Comparison of ENCODE assay signal across 22 cellular contexts in the genomic region with DNA sequence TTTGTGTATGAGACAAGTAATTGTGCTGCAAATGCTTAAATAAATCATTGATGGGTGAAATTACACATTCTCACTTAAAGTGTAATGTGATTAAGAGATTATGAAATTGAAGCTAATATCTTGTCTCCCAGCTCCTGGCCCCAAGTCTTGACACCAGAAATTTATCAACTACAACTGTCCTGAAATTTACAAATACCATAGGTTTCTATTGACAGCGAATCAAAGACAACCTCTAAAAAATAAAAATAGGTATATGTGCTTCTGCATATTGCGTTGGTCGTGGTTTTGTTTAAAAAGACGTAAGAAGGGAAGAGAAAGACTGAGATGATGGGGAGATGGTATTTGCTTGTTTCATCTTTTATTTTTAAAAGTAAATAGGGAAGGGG. TPM values are rescaled to one million over a fixed set of nuclear protein-coding genes. Genes with fewer than 3 reads are reported as not detected.
DNase-seq lines count a peak whose midpoint lies in the region; ATAC-seq, FAIRE-seq and TF ChIP-seq lines count a peak whose summit lies in the region.
"Had no signal": no experiment of that assay in that cellular context is flagged by ENCODE, and none has a peak within 500 bp of the region (broad histone marks: within the 10 kb centered on the region; RNA-seq: fewer than 3 reads in every experiment).

No MANE protein-coding gene starts in this region.

- FAIRE-seq in bronchial epithelial cell (lab: Jason Lieb, UNC): no peak
- FAIRE-seq: islet of Langerhans had no signal

- H3K36me3 Mint-ChIP-seq in Caco-2 (ENCODE audit: insufficient read depth, unreplicated experiment) (no peaks in the 10 kb centered on the region), mesothelial cell of epicardium (no peaks in the 10 kb centered on the region)

- H3K9me3 Mint-ChIP-seq in Caco-2 (ENCODE audit: unreplicated experiment) (no peaks in the 10 kb centered on the region), mesothelial cell of epicardium (no peaks in the 10 kb centered on the region)

- intact Hi-C loops in Caco-2 (cut with micrococcal nuclease; ENCODE audit: unreplicated experiment): no loop called here
- intact Hi-C loops in cardiac septum (cut with DNase I): no loop called here

- H3K4me1 Mint-ChIP-seq in Caco-2 (ENCODE audit: low read depth, unreplicated experiment) (peaks cover 7% of the 10 kb centered on the region), mesothelial cell of epicardium (peaks cover 40% of the 10 kb centered on the region)

- H3K27ac Mint-ChIP-seq in Caco-2 (ENCODE audit: unreplicated experiment): no peak overlapping the region
- no peak overlapping the region for H3K27ac Mint-ChIP-seq in mesothelial cell of epicardium

- POLR2A ChIA-PET in Caco-2 (lab: Charles Lee): no interaction called here

- H3K27me3 Mint-ChIP-seq in Caco-2 (ENCODE audit: insufficient read depth, unreplicated experiment): no peaks in the 10 kb centered on the region
- H3K27me3 Mint-ChIP-seq in mesothelial cell of epicardium (ENCODE audit: low read depth): peaks cover 83% of the 10 kb centered on the region

- no TSS peak for BruUV-seq in Caco-2 (replicated peaks; lab: Mats Ljungman, UMichigan)

- no peak for DNase-seq in Caco-2
- DNase-seq in bronchial epithelial cell (ENCODE audit: low read depth): no peak
- no peak for DNase-seq in mesothelial cell of epicardium (ENCODE audit: low spot score in 2 of 2, unreplicated experiment in 2 of 2)
- DNase-seq in cardiac septum (ENCODE audit: low spot score): no peak
- DNase-seq in amniotic stem cell (lab: John Stamatoyannopoulos, UW): no peak
- DNase-seq: activated CD4-positive, alpha-beta T cell treated with anti-CD3 and anti-CD28 coated beads, Interleukin-2, amount 50 U/mL, for 1 hour; activated effector memory CD4-positive, alpha-beta T cell treated with Interleukin-2 at 50 U/mL for 16 hours; dermis blood vessel endothelial cell; GF-D8; heart left ventricle; MG63; NCI-H187 treated with DMSO at 0.1 percent for 48 hours; NCI-H510A; SJCRH30; stimulated activated CD4-positive, alpha-beta T cell treated with anti-CD3 and anti-CD28 coated beads, Interleukin-2, amount 100 ng/mL, for 48 hours; testis had no signal

- H3K4me1 ChIP-seq in Caco-2 (peaks cover 11% of the 10 kb centered on the region; the same call in 1 of the 2 replicates), HUES48 (ENCODE audit: control insufficient read depth, insufficient read depth, low read length) (peaks cover 68% of the 10 kb centered on the region)
- H3K4me1 ChIP-seq: SJCRH30, testis had no signal

- CTCF ChIA-PET in Caco-2 (lab: Charles Lee): no interaction called here

- TF ChIP-seq CTCF in Caco-2 (IDR thresholded peaks at IDR 0.05; ENCODE audit: insufficient read depth in 1 of 2, low read depth in 1 of 2, low read length in 1 of 2, severe bottlenecking in 1 of 2, unreplicated experiment in 1 of 2) (no peak), bronchial epithelial cell (IDR thresholded peaks at IDR 0.05; ENCODE audit: insufficient read depth, low read length, severe bottlenecking) (no peak), mesothelial cell of epicardium (IDR thresholded peaks at IDR 0.05; ENCODE audit: unreplicated experiment) (no peak)

- no peaks in the 10 kb centered on the region for H3K9me3 ChIP-seq in Caco-2
- H3K9me3 ChIP-seq in HUES48 (ENCODE audit: control insufficient read depth, insufficient read depth, low read length): no peaks in the 10 kb centered on the region; the same call in 1 of the 2 replicates
- H3K9me3 ChIP-seq: esophagus muscularis mucosa, HAP-1, heart left ventricle, MG63, SJCRH30, testis had no signal

- H3K36me3 ChIP-seq in Caco-2 (ENCODE audit: control insufficient read depth, insufficient read depth, low read length): no peaks in the 10 kb centered on the region
- H3K36me3 ChIP-seq in HUES48 (ENCODE audit: control insufficient read depth, insufficient read depth, low read length): no peaks in the 10 kb centered on the region
- H3K36me3 ChIP-seq in bronchial epithelial cell (ENCODE audit: control insufficient read depth, insufficient read depth, low read length): no peaks in the 10 kb centered on the region
- H3K36me3 ChIP-seq: esophagus muscularis mucosa, HAP-1, heart left ventricle, MG63, SJCRH30 had no signal

- H3K4me3 ChIP-seq in Caco-2 (ENCODE audit: low read depth, low read length): no peak overlapping the region
- peak overlapping the region; percentile 37; the same call in 1 of the 2 replicates for H3K4me3 ChIP-seq in HUES48 (ENCODE audit: low read depth, low read length)
- peak overlapping the region; percentile 17 for H3K4me3 ChIP-seq in bronchial epithelial cell (ENCODE audit: low read depth, low read length)
- H3K4me3 ChIP-seq: HAP-1, SJCRH30 had no signal

- no peak overlapping the region for H3K9ac ChIP-seq in HUES48 (ENCODE audit: low read depth, low read length)

- H3K27ac ChIP-seq in HUES48 (ENCODE audit: low read depth, low read length): no peak overlapping the region
- H3K27ac ChIP-seq: esophagus muscularis mucosa, SJCRH30, testis had no signal

- no peak for ATAC-seq in HG03095 (IDR thresholded peaks at IDR 0.05; ENCODE audit: unreplicated experiment)
- ATAC-seq: heart left ventricle had no signal

- H3K27me3 ChIP-seq in Caco-2 (replicated peaks; ENCODE audit: control insufficient read depth, insufficient read depth, low read length): no peaks in the 10 kb centered on the region
- H3K27me3 ChIP-seq in HUES48 (ENCODE audit: control insufficient read depth, insufficient read depth, low read length): peaks cover 99% of the 10 kb centered on the region
- no peaks in the 10 kb centered on the region for H3K27me3 ChIP-seq in bronchial epithelial cell (ENCODE audit: control insufficient read depth, insufficient read depth, low read length)
- H3K27me3 ChIP-seq: MG63, SJCRH30 had no signal

- peak overlapping the region; percentile 69 for H3K4me3 Mint-ChIP-seq in Caco-2 (ENCODE audit: unreplicated experiment)
- peak overlapping the region; percentile 42 for H3K4me3 Mint-ChIP-seq in mesothelial cell of epicardium

RNA-seq across cellular contexts. Expression of a gene that starts 30.5 kb away (rescaled TPM):
- total RNA-seq in Caco-2 (2022) (6.3 and 8.7 TPM in 2 replicates), bronchial epithelial cell (3.4 and 6.3 TPM in 2 replicates), mesothelial cell of epicardium (62.4 to 63.5 TPM (median 63.4 TPM) in 3 replicates), cardiac septum (0.54 TPM)
- total RNA-seq: omental fat pad had no signal
